Comparison of ENCODE assay signal across 9 cellular contexts in genomic region chr20:5171074-5171789, GRCh38. TPM values are rescaled to one million over a fixed set of nuclear protein-coding genes. Genes with fewer than 3 reads are reported as not detected.
A peak's percentile ranks its signal among the peaks of the same experiment; 100 is the strongest.
DNase-seq lines count a peak whose midpoint lies in the region; ATAC-seq, FAIRE-seq and TF ChIP-seq lines count a peak whose summit lies in the region.
"Had no signal": no experiment of that assay in that cellular context is flagged by ENCODE, and none has a peak within 500 bp of the region (broad histone marks: within the 10 kb centered on the region; RNA-seq: fewer than 3 reads in every experiment).

No MANE protein-coding gene starts in this region.

- BruUV-seq in HepG2 (replicated peaks; lab: Mats Ljungman, UMichigan), result no TSS peak
- no TSS peak for BruUV-seq in Calu3 (replicated peaks; lab: Mats Ljungman, UMichigan)

- H3K27ac Mint-ChIP-seq in HFFc6 (no peak overlapping the region), Calu3 (ENCODE audit: unreplicated experiment) (no peak overlapping the region)

- in situ Hi-C loops in brain microvascular endothelial cell (cut with HindIII; ENCODE audit: low pct_ligation_motif_present, low sequenced_read_pairs) (no loop called here), HepG2 (cut with HindIII; ENCODE audit: extremely low pct_ligation_motif_present, low pct_unique_long_range_greater_than_20kb) (no loop called here)

- H3K36me3 Mint-ChIP-seq in HFFc6 (ENCODE audit: low read depth), result no peaks in the 10 kb centered on the region; the same call in 1 of the 2 replicates
- H3K36me3 Mint-ChIP-seq in Calu3 (ENCODE audit: insufficient read depth, unreplicated experiment), result peaks cover 1% of the 10 kb centered on the region

- H3K79me2 ChIP-seq in HepG2 (ENCODE audit: insufficient read depth, low read length), result peaks cover 70% of the 10 kb centered on the region

- POLR2A ChIA-PET in HepG2 (lab: Yijun Ruan, JAX), result interaction anchor here (1.2 to 1.3 kb wide), 2 partner anchors 17 to 45 kb away, joined by 4 to 7 read pairs; partner anchors contain the start of gene CDS2

- no peak overlapping the region for H3K27ac ChIP-seq in brain microvascular endothelial cell
- H3K27ac ChIP-seq in HepG2 (ENCODE audit: extremely low read length, insufficient read depth, low read length), result peak overlapping the region; percentile 68
- H3K27ac ChIP-seq in subcutaneous abdominal adipose tissue (ENCODE audit: low read depth, low read length), result peak overlapping the region; percentile 68

- DNase-seq in NCI-H187 (lab: John Stamatoyannopoulos, UW) (peak; percentile 71 to 83), brain microvascular endothelial cell (peak; percentile 43), HepG2 (ENCODE audit: low spot score) (no peak), HFFc6 (no peak), A172 (ENCODE audit: low spot score) (no peak), Calu3 (no peak)

- no peak for TF ChIP-seq RAD21 in HepG2 (CRISPR knock-in tag; IDR thresholded peaks at IDR 0.05)

- intact Hi-C loops in HepG2 (cut with micrococcal nuclease; ENCODE audit: unreplicated experiment) (loop anchor here (5.0 kb wide), 1 partner anchor 44 kb away; the partner anchor contains the start of gene CDS2), Calu3 (cut with micrococcal nuclease; ENCODE audit: unreplicated experiment) (no loop called here)

- H3K27me3 ChIP-seq in brain microvascular endothelial cell (replicated peaks) (no peaks in the 10 kb centered on the region), HepG2 (ENCODE audit: control insufficient read depth in 1 of 2, insufficient read depth in 2 of 2, low read length in 2 of 2) (no peaks in the 10 kb centered on the region), subcutaneous abdominal adipose tissue (ENCODE audit: control insufficient read depth in 5 of 5, insufficient read depth in 4 of 5, low read length in 5 of 5) (no peaks in the 10 kb centered on the region)

- CTCF ChIA-PET in HepG2 (lab: Yijun Ruan, JAX; ENCODE audit: low intra/inter-chr PET ratio, low total read pairs) (no interaction called here), Calu3 (lab: Charles Lee) (no interaction called here)

- no peaks in the 10 kb centered on the region for H3K9me3 Mint-ChIP-seq in HFFc6
- H3K9me3 Mint-ChIP-seq in Calu3 (ENCODE audit: low read depth, unreplicated experiment), result no peaks in the 10 kb centered on the region
- H3K9me3 Mint-ChIP-seq: stimulated activated naive CD8-positive, alpha-beta T cell treated with anti-CD3 and anti-CD28 coated beads, Interleukin-15, Interleukin-2, amounts not matched to agents 100 ng/mL and 50 ng/mL, for 24 hours had no signal

- peaks cover 9% of the 10 kb centered on the region for H4K20me1 ChIP-seq in HepG2 (ENCODE audit: insufficient read depth, low read length)

- H3K9ac ChIP-seq in HepG2 (ENCODE audit: insufficient read depth, low read depth, low read length) (no peak overlapping the region), subcutaneous abdominal adipose tissue (ENCODE audit: low read length in 5 of 5) (peak overlapping the region in 4 of 5 donors; percentile 11 to 29 (median 26))

- H2AFZ ChIP-seq in HepG2 (ENCODE audit: low read length), result no peak overlapping the region

- WGBS in HepG2 (ENCODE audit: low lambda C conversion rate), result 95% methylated on average over 14 of the region's 14 CpGs

- H3K36me3 ChIP-seq in brain microvascular endothelial cell (replicated peaks) (no peaks in the 10 kb centered on the region), HepG2 (replicated peaks in 1 of 2; ENCODE audit: control insufficient read depth in 1 of 2, insufficient read depth in 2 of 2, low read length in 2 of 2) (peaks cover 12 to 32% of the 10 kb centered on the region in 2 experiments; a peak in 4 of 5 replicates), subcutaneous abdominal adipose tissue (ENCODE audit: control insufficient read depth in 5 of 5, insufficient read depth in 5 of 5, low read length in 5 of 5) (peaks cover 0 to 11% (median 7%) of the 10 kb centered on the region in 5 donors)

- no peak for FAIRE-seq in HepG2 (lab: Jason Lieb, UNC)

- H3K27me3 Mint-ChIP-seq in HFFc6 (ENCODE audit: insufficient read depth), result no peaks in the 10 kb centered on the region; the same call in 1 of the 2 replicates
- H3K27me3 Mint-ChIP-seq in Calu3 (ENCODE audit: unreplicated experiment), result no peaks in the 10 kb centered on the region
- H3K27me3 Mint-ChIP-seq: stimulated activated naive CD8-positive, alpha-beta T cell treated with anti-CD3 and anti-CD28 coated beads, Interleukin-15, Interleukin-2, amounts not matched to agents 100 ng/mL and 50 ng/mL, for 24 hours had no signal

- no peak overlapping the region for H3K4me2 ChIP-seq in HepG2 (ENCODE audit: low read depth, low read length)

- no peak overlapping the region for H3K4me3 Mint-ChIP-seq in HFFc6
- H3K4me3 Mint-ChIP-seq in Calu3 (ENCODE audit: low read depth, unreplicated experiment), result no peak overlapping the region
- H3K4me3 Mint-ChIP-seq: stimulated activated naive CD8-positive, alpha-beta T cell treated with anti-CD3 and anti-CD28 coated beads, Interleukin-15, Interleukin-2, amounts not matched to agents 100 ng/mL and 50 ng/mL, for 24 hours had no signal

- TF ChIP-seq CTCF in brain microvascular endothelial cell (IDR thresholded peaks at IDR 0.05; ENCODE audit: low read depth, low read length, missing control alignments), result no peak
- no peak for TF ChIP-seq CTCF in HepG2 (CRISPR knock-in tag; IDR thresholded peaks at IDR 0.05)
- TF ChIP-seq CTCF in HFFc6 (IDR thresholded peaks at IDR 0.05), result no peak
- no peak for TF ChIP-seq CTCF in Calu3 (IDR thresholded peaks at IDR 0.05; ENCODE audit: unreplicated experiment)

- TF ChIP-seq EP300 in HepG2 (IDR thresholded peaks at IDR 0.05; ENCODE audit: low read depth in 2 of 2, low read length in 2 of 2) (no peak), HepG2 (CRISPR knock-in tag; IDR thresholded peaks at IDR 0.05; ENCODE audit: borderline replicate concordance) (no peak)

- no peak overlapping the region for H3K4me3 ChIP-seq in brain microvascular endothelial cell (ENCODE audit: low read depth, low read length)
- H3K4me3 ChIP-seq in HepG2 (replicated peaks in 1 of 3; ENCODE audit: insufficient read depth in 1 of 3, low read depth in 2 of 3, low read length in 3 of 3), result no peak overlapping the region
- H3K4me3 ChIP-seq in subcutaneous abdominal adipose tissue (ENCODE audit: low read depth in 1 of 5, low read length in 5 of 5), result peak overlapping the region in 2 of 5 donors; percentile 10 to 12

- ATAC-seq in HepG2, result no peak
- ATAC-seq: HCT116 had no signal

- H3K9me3 ChIP-seq in HepG2 (ENCODE audit: low read length) (no peaks in the 10 kb centered on the region), subcutaneous abdominal adipose tissue (ENCODE audit: control insufficient read depth in 5 of 5, low read length in 5 of 5) (no peaks in the 10 kb centered on the region)

- TF ChIP-seq POLR2A in HepG2 (IDR thresholded peaks at IDR 0.05; ENCODE audit: insufficient read depth in 1 of 2, low read depth in 2 of 2, low read length in 2 of 2), result no peak

- H3K4me1 Mint-ChIP-seq in HFFc6 (ENCODE audit: low read depth) (peaks cover 12% of the 10 kb centered on the region), Calu3 (ENCODE audit: low read depth, unreplicated experiment) (peaks cover 2% of the 10 kb centered on the region)

- peaks cover 47% of the 10 kb centered on the region for H3K4me1 ChIP-seq in HepG2 (ENCODE audit: insufficient read depth, low read length)
- peaks cover 8 to 82% (median 55%) of the 10 kb centered on the region in 5 donors for H3K4me1 ChIP-seq in subcutaneous abdominal adipose tissue (ENCODE audit: control insufficient read depth in 5 of 5, insufficient read depth in 5 of 5, low read length in 5 of 5)

RNA-seq across cellular contexts. Expression of gene CDS2, which starts 44.4 kb away (rescaled TPM):
- 69.6 and 81.3 TPM in 2 replicates for total RNA-seq in HepG2 (2016; rRNA removed; fragmentation: Illumina TruSeq; extraction: Trizol)
- total RNA-seq in HepG2 (2016; cell fraction: cytosol; rRNA removed; fragmentation: Illumina TruSeq; extraction: Trizol; ENCODE audit: low read depth), result 29.8 and 34.6 TPM in 2 replicates
- 67.6 and 76.1 TPM in 2 replicates for total RNA-seq in HepG2 (2016; cell fraction: insoluble cytoplasmic fraction; rRNA removed; fragmentation: Illumina TruSeq; extraction: Trizol)
- 75.4 and 77.9 TPM in 2 replicates for total RNA-seq in HepG2 (2016; cell fraction: membrane; rRNA removed; fragmentation: Illumina TruSeq; extraction: Trizol)
- total RNA-seq in HepG2 (2016; cell fraction: nucleus; rRNA removed; fragmentation: Illumina TruSeq; extraction: Trizol), result 56.4 and 64.9 TPM in 2 replicates
- polyA plus RNA-seq in HepG2 (2011; rRNA removed), result 143 and 153 TPM in 2 replicates
- 73.9 and 132 TPM in 2 replicates for polyA plus RNA-seq in HepG2 (2011; cell fraction: cytosol; rRNA removed)
- 85.0 and 104 TPM in 2 replicates for polyA plus RNA-seq in HepG2 (2011; cell fraction: nucleus; rRNA removed)
- 48.6 and 65.3 TPM in 2 replicates for polyA plus RNA-seq in HepG2 (2012)
- 29.3 and 38.2 TPM in 2 replicates for polyA plus RNA-seq in HepG2 (2016; cell fraction: cytosol; fragmentation: Illumina TruSeq; extraction: Trizol; ENCODE audit: low read depth)
- 50.6 and 50.7 TPM in 2 replicates for polyA plus RNA-seq in HepG2 (2016; cell fraction: insoluble cytoplasmic fraction; fragmentation: Illumina TruSeq; extraction: Trizol; ENCODE audit: low read depth)
- 47.8 and 51.2 TPM in 2 replicates for polyA plus RNA-seq in HepG2 (2016; cell fraction: membrane; fragmentation: Illumina TruSeq; extraction: Trizol; ENCODE audit: low read depth)
- polyA plus RNA-seq in HepG2 (2016; cell fraction: nucleus; fragmentation: Illumina TruSeq; extraction: Trizol; ENCODE audit: insufficient read depth, low read depth), result 75.6 and 80.4 TPM in 2 replicates
- 57.4 and 273 TPM in 2 replicates for polyA minus RNA-seq in HepG2 (2011; rRNA and poly(A)+ RNA removed; ENCODE audit: low replicate concordance)
- polyA minus RNA-seq in HepG2 (2011; cell fraction: cytosol; rRNA and poly(A)+ RNA removed), result 55.2 and 56.1 TPM in 2 replicates
- 65.8 and 78.7 TPM in 2 replicates for polyA minus RNA-seq in HepG2 (2011; cell fraction: nucleus; rRNA and poly(A)+ RNA removed)
- total RNA-seq in HFFc6 (2021; fragmentation: NEBNext Ultra II Directional; extraction: Animal tissue kit (Norgen Biotek cat#: 25700)), result 10 to 100 TPM; 36.6 to 42.5 (median 39.2) TPM
- 21.9 and 35.8 TPM in 2 replicates for total RNA-seq in A172 (2014; rRNA removed; shearing (Covaris generic))
- total RNA-seq in Calu3 (2022), result 21.5 and 25.7 TPM in 2 replicates

RNA-seq across cellular contexts. Expression of gene PCNA, which starts 51.5 kb away (rescaled TPM):
- total RNA-seq in HepG2 (2016; rRNA removed; fragmentation: Illumina TruSeq; extraction: Trizol) (655 and 1,008 TPM in 2 replicates), Calu3 (2022) (102 and 116 TPM in 2 replicates)
- 98.8 and 107 TPM in 2 replicates for total RNA-seq in HepG2 (2016; cell fraction: cytosol; rRNA removed; fragmentation: Illumina TruSeq; extraction: Trizol; ENCODE audit: low read depth)
- total RNA-seq in HepG2 (2016; cell fraction: insoluble cytoplasmic fraction; rRNA removed; fragmentation: Illumina TruSeq; extraction: Trizol), result 668 and 1,045 TPM in 2 replicates
- total RNA-seq in HepG2 (2016; cell fraction: membrane; rRNA removed; fragmentation: Illumina TruSeq; extraction: Trizol), result 125 and 133 TPM in 2 replicates
- total RNA-seq in HepG2 (2016; cell fraction: nucleus; rRNA removed; fragmentation: Illumina TruSeq; extraction: Trizol), result 265 and 280 TPM in 2 replicates
- 174 and 229 TPM in 2 replicates for polyA plus RNA-seq in HepG2 (2011; rRNA removed)
- 262 and 317 TPM in 2 replicates for polyA plus RNA-seq in HepG2 (2011; cell fraction: cytosol; rRNA removed)
- polyA plus RNA-seq in HepG2 (2011; cell fraction: nucleus; rRNA removed), result 129 and 154 TPM in 2 replicates
- 119 and 185 TPM in 2 replicates for polyA plus RNA-seq in HepG2 (2012)
- polyA plus RNA-seq in HepG2 (2016; cell fraction: cytosol; fragmentation: Illumina TruSeq; extraction: Trizol; ENCODE audit: low read depth), result 44.9 and 46.3 TPM in 2 replicates
- 1,031 and 1,115 TPM in 2 replicates for polyA plus RNA-seq in HepG2 (2016; cell fraction: insoluble cytoplasmic fraction; fragmentation: Illumina TruSeq; extraction: Trizol; ENCODE audit: low read depth)
- polyA plus RNA-seq in HepG2 (2016; cell fraction: membrane; fragmentation: Illumina TruSeq; extraction: Trizol; ENCODE audit: low read depth), result 59.3 and 65.9 TPM in 2 replicates
- 404 and 418 TPM in 2 replicates for polyA plus RNA-seq in HepG2 (2016; cell fraction: nucleus; fragmentation: Illumina TruSeq; extraction: Trizol; ENCODE audit: insufficient read depth, low read depth)
- 287 and 339 TPM in 2 replicates for polyA minus RNA-seq in HepG2 (2011; rRNA and poly(A)+ RNA removed; ENCODE audit: low replicate concordance)
- 119 and 149 TPM in 2 replicates for polyA minus RNA-seq in HepG2 (2011; cell fraction: cytosol; rRNA and poly(A)+ RNA removed)
- 61.0 and 63.3 TPM in 2 replicates for polyA minus RNA-seq in HepG2 (2011; cell fraction: nucleus; rRNA and poly(A)+ RNA removed)
- 100 to 1,000 TPM; 104 to 172 (median 152) TPM for total RNA-seq in HFFc6 (2021; fragmentation: NEBNext Ultra II Directional; extraction: Animal tissue kit (Norgen Biotek cat#: 25700))
- total RNA-seq in A172 (2014; rRNA removed; shearing (Covaris generic)), result 524 and 529 TPM in 2 replicates

RNA-seq across cellular contexts. Expression of gene TMEM230, which starts 58.4 kb away (rescaled TPM):
- total RNA-seq in HepG2 (2016; rRNA removed; fragmentation: Illumina TruSeq; extraction: Trizol) (158 and 192 TPM in 2 replicates), Calu3 (2022) (60.0 and 67.6 TPM in 2 replicates)
- 122 and 175 TPM in 2 replicates for total RNA-seq in HepG2 (2016; cell fraction: cytosol; rRNA removed; fragmentation: Illumina TruSeq; extraction: Trizol; ENCODE audit: low read depth)
- 162 and 186 TPM in 2 replicates for total RNA-seq in HepG2 (2016; cell fraction: insoluble cytoplasmic fraction; rRNA removed; fragmentation: Illumina TruSeq; extraction: Trizol)
- 303 and 344 TPM in 2 replicates for total RNA-seq in HepG2 (2016; cell fraction: membrane; rRNA removed; fragmentation: Illumina TruSeq; extraction: Trizol)
- total RNA-seq in HepG2 (2016; cell fraction: nucleus; rRNA removed; fragmentation: Illumina TruSeq; extraction: Trizol), result 81.6 and 92.8 TPM in 2 replicates
- polyA plus RNA-seq in HepG2 (2011; rRNA removed), result 250 and 325 TPM in 2 replicates
- 211 and 253 TPM in 2 replicates for polyA plus RNA-seq in HepG2 (2011; cell fraction: cytosol; rRNA removed)
- 57.2 and 73.6 TPM in 2 replicates for polyA plus RNA-seq in HepG2 (2011; cell fraction: nucleus; rRNA removed)
- 159 and 220 TPM in 2 replicates for polyA plus RNA-seq in HepG2 (2012)
- polyA plus RNA-seq in HepG2 (2016; cell fraction: cytosol; fragmentation: Illumina TruSeq; extraction: Trizol; ENCODE audit: low read depth), result 251 and 392 TPM in 2 replicates
- polyA plus RNA-seq in HepG2 (2016; cell fraction: insoluble cytoplasmic fraction; fragmentation: Illumina TruSeq; extraction: Trizol; ENCODE audit: low read depth), result 347 and 364 TPM in 2 replicates
- polyA plus RNA-seq in HepG2 (2016; cell fraction: membrane; fragmentation: Illumina TruSeq; extraction: Trizol; ENCODE audit: low read depth), result 489 and 569 TPM in 2 replicates
- 196 and 201 TPM in 2 replicates for polyA plus RNA-seq in HepG2 (2016; cell fraction: nucleus; fragmentation: Illumina TruSeq; extraction: Trizol; ENCODE audit: insufficient read depth, low read depth)
- 35.1 and 119 TPM in 2 replicates for polyA minus RNA-seq in HepG2 (2011; rRNA and poly(A)+ RNA removed; ENCODE audit: low replicate concordance)
- 82.6 and 91.2 TPM in 2 replicates for polyA minus RNA-seq in HepG2 (2011; cell fraction: cytosol; rRNA and poly(A)+ RNA removed)
- 41.5 and 46.2 TPM in 2 replicates for polyA minus RNA-seq in HepG2 (2011; cell fraction: nucleus; rRNA and poly(A)+ RNA removed)
- total RNA-seq in HFFc6 (2021; fragmentation: NEBNext Ultra II Directional; extraction: Animal tissue kit (Norgen Biotek cat#: 25700)), result 100 to 1,000 TPM; 129 to 151 (median 144) TPM
- total RNA-seq in A172 (2014; rRNA removed; shearing (Covaris generic)), result 129 and 146 TPM in 2 replicates

Comparison
In these comparisons a context has a peak if more than half of its experiments do, and no peak if none do; other contexts are left out.
1. DNase-seq: peak in NCI-H187 (2 of 2) and brain microvascular endothelial cell (single experiment); none in HepG2 (single experiment), HFFc6 (single experiment), A172 (single experiment) and Calu3 (single experiment).